Comparison of ENCODE assay signal across 7 cellular contexts in the genomic region with DNA sequence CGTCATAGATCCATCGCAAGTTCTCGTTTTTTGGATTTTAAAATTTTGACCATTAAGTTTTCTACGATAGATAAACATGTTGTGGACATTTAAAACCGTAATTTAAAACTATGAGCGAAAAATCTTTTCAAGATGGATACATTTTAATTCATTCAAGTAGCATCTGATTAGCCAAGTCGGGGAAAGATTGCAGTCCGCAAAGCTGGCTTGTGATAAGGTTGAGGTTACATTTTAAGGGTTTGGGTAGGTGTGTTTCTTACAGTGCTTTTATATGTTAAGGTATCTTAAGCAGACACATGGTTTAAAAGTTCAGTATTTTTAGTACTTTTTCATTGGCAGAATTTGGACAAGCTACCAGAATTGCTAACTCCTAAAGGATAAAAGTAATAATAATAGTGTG. TPM values are rescaled to one million over a fixed set of nuclear protein-coding genes. Genes with fewer than 3 reads are reported as not detected.
DNase-seq lines count a peak whose midpoint lies in the region; ATAC-seq and TF ChIP-seq lines count a peak whose summit lies in the region.

No MANE protein-coding gene starts in this region.

- H3K4me3 ChIP-seq in hepatocyte, result peak overlapping the region; percentile 97
- peak overlapping the region; percentile 77 for H3K4me3 ChIP-seq in smooth muscle cell

- no peaks in the 10 kb centered on the region for H3K9me2 ChIP-seq in hepatocyte (replicated peaks; ENCODE audit: insufficient read depth)

- CTCF ChIA-PET in WTC11 (lab: Charles Lee), result no interaction called here

- H3K27me3 Mint-ChIP-seq in WTC11 (ENCODE audit: low read depth), result no peaks in the 10 kb centered on the region

- 1% methylated on average over 8 of the region's 8 CpGs for WGBS in hepatocyte (ENCODE audit: low lambda C conversion rate, missing lambda C conversion rate)
- WGBS in smooth muscle cell (ENCODE audit: low lambda C conversion rate), result 0% methylated on average over 8 of the region's 8 CpGs

- H3K9me3 ChIP-seq in hepatocyte (ENCODE audit: low read depth) (no peaks in the 10 kb centered on the region), smooth muscle cell (replicated peaks; ENCODE audit: low read depth) (no peaks in the 10 kb centered on the region)

- H3K36me3 ChIP-seq in hepatocyte (replicated peaks; ENCODE audit: insufficient read depth, low read depth) (no peaks in the 10 kb centered on the region), smooth muscle cell (ENCODE audit: low read depth) (no peaks in the 10 kb centered on the region)

- peak overlapping the region; percentile 92 for H3K27ac Mint-ChIP-seq in WTC11

- H3K36me3 Mint-ChIP-seq in WTC11, result peaks cover 12% of the 10 kb centered on the region

- peak overlapping the region; percentile 92 for H3K4me2 ChIP-seq in hepatocyte
- H3K4me2 ChIP-seq in smooth muscle cell, result peak overlapping the region; percentile 98

- ATAC-seq in WTC11, result no peak
- no peak for ATAC-seq in GM21423 (IDR thresholded peaks at IDR 0.05; ENCODE audit: unreplicated experiment)
- no peak for ATAC-seq in HG03095 (IDR thresholded peaks at IDR 0.05; ENCODE audit: unreplicated experiment)
- ATAC-seq in HG03039 (IDR thresholded peaks at IDR 0.05; ENCODE audit: unreplicated experiment), result no peak

- TF ChIP-seq CTCF in WTC11 (IDR thresholded peaks at IDR 0.05), result no peak
- no peak for TF ChIP-seq CTCF in hepatocyte (IDR thresholded peaks at IDR 0.05; ENCODE audit: poor library complexity)
- no peak for TF ChIP-seq CTCF in smooth muscle cell (IDR thresholded peaks at IDR 0.05; ENCODE audit: borderline replicate concordance, insufficient read depth, poor library complexity, severe bottlenecking)

- H3K4me1 ChIP-seq in hepatocyte (ENCODE audit: insufficient read depth) (peaks cover 12% of the 10 kb centered on the region), smooth muscle cell (ENCODE audit: low read depth) (peaks cover 25% of the 10 kb centered on the region)

- POLR2A ChIA-PET in WTC11 (lab: Charles Lee), result interaction anchor here (0.9 to 1.7 kb wide), 2 partner anchors 35 to 61 kb away, joined by 3 to 5 read pairs; a partner anchor contains a TSS

- H3K79me2 ChIP-seq in hepatocyte, result peaks cover 88% of the 10 kb centered on the region
- H3K79me2 ChIP-seq in smooth muscle cell (ENCODE audit: low read depth), result peaks cover 89% of the 10 kb centered on the region

- H3K9ac ChIP-seq in smooth muscle cell (ENCODE audit: low read depth), result peak overlapping the region; percentile 98

- H2AFZ ChIP-seq in hepatocyte (no peak overlapping the region), smooth muscle cell (ENCODE audit: low read depth) (no peak overlapping the region)

- peak; percentile 26 for DNase-seq in HT-29 (ENCODE audit: low spot score)
- DNase-seq in WTC11 (ENCODE audit: low spot score), result no peak
- DNase-seq in hepatocyte (ENCODE audit: low spot score), result no peak
- no peak for DNase-seq in smooth muscle cell (lab: John Stamatoyannopoulos, UW; ENCODE audit: unreplicated experiment)

- peak overlapping the region; percentile 89 for H3K4me3 Mint-ChIP-seq in WTC11

- H3K27me3 ChIP-seq in hepatocyte (no peaks in the 10 kb centered on the region), smooth muscle cell (ENCODE audit: low read depth) (no peaks in the 10 kb centered on the region)

- H4K20me1 ChIP-seq in hepatocyte (ENCODE audit: insufficient read depth, poor library complexity, severe bottlenecking) (peaks cover 56% of the 10 kb centered on the region), smooth muscle cell (ENCODE audit: low read depth) (peaks cover 54% of the 10 kb centered on the region)

- H3K27ac ChIP-seq in hepatocyte (peak overlapping the region; percentile 100), smooth muscle cell (ENCODE audit: low read depth) (peak overlapping the region; percentile 99)

- H3F3A ChIP-seq in smooth muscle cell (ENCODE audit: low read depth), result peaks cover 5% of the 10 kb centered on the region

- peaks cover 32% of the 10 kb centered on the region for H3K4me1 Mint-ChIP-seq in WTC11

- H3K9me3 Mint-ChIP-seq in WTC11, result no peaks in the 10 kb centered on the region

TF ChIP-seq in WTC11, 78 proteins besides CTCF, POLR2A, EP300 and RAD21 (continues in another document):
- no peak for TF ChIP-seq IRF2 (CRISPR knock-in tag; IDR thresholded peaks at IDR 0.05; ENCODE audit: borderline replicate concordance, low read depth)
- TF ChIP-seq ZNF396 (CRISPR knock-in tag; IDR thresholded peaks at IDR 0.05; ENCODE audit: borderline replicate concordance), result no peak
- no peak for TF ChIP-seq NFYB (CRISPR knock-in tag; conservative IDR thresholded peaks at IDR 0.05; ENCODE audit: low read depth)
- TF ChIP-seq, protein P1, sequence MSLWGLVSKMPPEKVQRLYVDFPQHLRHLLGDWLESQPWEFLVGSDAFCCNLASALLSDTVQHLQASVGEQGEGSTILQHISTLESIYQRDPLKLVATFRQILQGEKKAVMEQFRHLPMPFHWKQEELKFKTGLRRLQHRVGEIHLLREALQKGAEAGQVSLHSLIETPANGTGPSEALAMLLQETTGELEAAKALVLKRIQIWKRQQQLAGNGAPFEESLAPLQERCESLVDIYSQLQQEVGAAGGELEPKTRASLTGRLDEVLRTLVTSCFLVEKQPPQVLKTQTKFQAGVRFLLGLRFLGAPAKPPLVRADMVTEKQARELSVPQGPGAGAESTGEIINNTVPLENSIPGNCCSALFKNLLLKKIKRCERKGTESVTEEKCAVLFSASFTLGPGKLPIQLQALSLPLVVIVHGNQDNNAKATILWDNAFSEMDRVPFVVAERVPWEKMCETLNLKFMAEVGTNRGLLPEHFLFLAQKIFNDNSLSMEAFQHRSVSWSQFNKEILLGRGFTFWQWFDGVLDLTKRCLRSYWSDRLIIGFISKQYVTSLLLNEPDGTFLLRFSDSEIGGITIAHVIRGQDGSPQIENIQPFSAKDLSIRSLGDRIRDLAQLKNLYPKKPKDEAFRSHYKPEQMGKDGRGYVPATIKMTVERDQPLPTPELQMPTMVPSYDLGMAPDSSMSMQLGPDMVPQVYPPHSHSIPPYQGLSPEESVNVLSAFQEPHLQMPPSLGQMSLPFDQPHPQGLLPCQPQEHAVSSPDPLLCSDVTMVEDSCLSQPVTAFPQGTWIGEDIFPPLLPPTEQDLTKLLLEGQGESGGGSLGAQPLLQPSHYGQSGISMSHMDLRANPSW (CRISPR knock-in tag; conservative IDR thresholded peaks at IDR 0.05; ENCODE audit: low read depth), result no peak
- TF ChIP-seq, protein P2, sequence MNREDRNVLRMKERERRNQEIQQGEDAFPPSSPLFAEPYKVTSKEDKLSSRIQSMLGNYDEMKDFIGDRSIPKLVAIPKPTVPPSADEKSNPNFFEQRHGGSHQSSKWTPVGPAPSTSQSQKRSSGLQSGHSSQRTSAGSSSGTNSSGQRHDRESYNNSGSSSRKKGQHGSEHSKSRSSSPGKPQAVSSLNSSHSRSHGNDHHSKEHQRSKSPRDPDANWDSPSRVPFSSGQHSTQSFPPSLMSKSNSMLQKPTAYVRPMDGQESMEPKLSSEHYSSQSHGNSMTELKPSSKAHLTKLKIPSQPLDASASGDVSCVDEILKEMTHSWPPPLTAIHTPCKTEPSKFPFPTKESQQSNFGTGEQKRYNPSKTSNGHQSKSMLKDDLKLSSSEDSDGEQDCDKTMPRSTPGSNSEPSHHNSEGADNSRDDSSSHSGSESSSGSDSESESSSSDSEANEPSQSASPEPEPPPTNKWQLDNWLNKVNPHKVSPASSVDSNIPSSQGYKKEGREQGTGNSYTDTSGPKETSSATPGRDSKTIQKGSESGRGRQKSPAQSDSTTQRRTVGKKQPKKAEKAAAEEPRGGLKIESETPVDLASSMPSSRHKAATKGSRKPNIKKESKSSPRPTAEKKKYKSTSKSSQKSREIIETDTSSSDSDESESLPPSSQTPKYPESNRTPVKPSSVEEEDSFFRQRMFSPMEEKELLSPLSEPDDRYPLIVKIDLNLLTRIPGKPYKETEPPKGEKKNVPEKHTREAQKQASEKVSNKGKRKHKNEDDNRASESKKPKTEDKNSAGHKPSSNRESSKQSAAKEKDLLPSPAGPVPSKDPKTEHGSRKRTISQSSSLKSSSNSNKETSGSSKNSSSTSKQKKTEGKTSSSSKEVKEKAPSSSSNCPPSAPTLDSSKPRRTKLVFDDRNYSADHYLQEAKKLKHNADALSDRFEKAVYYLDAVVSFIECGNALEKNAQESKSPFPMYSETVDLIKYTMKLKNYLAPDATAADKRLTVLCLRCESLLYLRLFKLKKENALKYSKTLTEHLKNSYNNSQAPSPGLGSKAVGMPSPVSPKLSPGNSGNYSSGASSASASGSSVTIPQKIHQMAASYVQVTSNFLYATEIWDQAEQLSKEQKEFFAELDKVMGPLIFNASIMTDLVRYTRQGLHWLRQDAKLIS (CRISPR knock-in tag; IDR thresholded peaks at IDR 0.05; ENCODE audit: borderline replicate concordance), result no peak

RNA-seq across cellular contexts. Expression of a gene that starts 1.2 kb away (rescaled TPM):
- total RNA-seq in HT-29 (2014; rRNA removed; shearing (Covaris generic)), result 53.2 and 61.5 TPM in 2 replicates
- total RNA-seq in WTC11 (2021), result 88.8 to 92.7 TPM (median 91.9 TPM) in 3 replicates
- total RNA-seq in hepatocyte, result 94.8 and 101 TPM in 2 replicates
- polyA plus RNA-seq in hepatocyte, result 84.6 and 88.1 TPM in 2 replicates
- total RNA-seq in smooth muscle cell, result 90.2 and 94.1 TPM in 2 replicates
- polyA plus RNA-seq in smooth muscle cell, result 39.4 and 56.8 TPM in 2 replicates

RNA-seq across cellular contexts. Expression of a gene that starts 33.3 kb away (rescaled TPM):
- 60.2 and 70.4 TPM in 2 replicates for total RNA-seq in HT-29 (2014; rRNA removed; shearing (Covaris generic))
- total RNA-seq in WTC11 (2021) (96.1 to 138 TPM (median 98.7 TPM) in 3 replicates), hepatocyte (58.0 and 67.0 TPM in 2 replicates), smooth muscle cell (21.5 and 25.3 TPM in 2 replicates)
- polyA plus RNA-seq in hepatocyte (90.7 and 98.6 TPM in 2 replicates), smooth muscle cell (51.0 and 82.5 TPM in 2 replicates)

RNA-seq across cellular contexts. Expression of a gene that starts 35.5 kb away (rescaled TPM):
- 64.8 and 69.7 TPM in 2 replicates for total RNA-seq in HT-29 (2014; rRNA removed; shearing (Covaris generic))
- total RNA-seq in WTC11 (2021) (79.8 to 86.3 TPM (median 82.6 TPM) in 3 replicates), hepatocyte (236 and 264 TPM in 2 replicates), smooth muscle cell (68.4 and 69.4 TPM in 2 replicates)
- polyA plus RNA-seq in hepatocyte (138 and 143 TPM in 2 replicates), smooth muscle cell (53.2 and 72.0 TPM in 2 replicates)
